26 cellular contexts compared by ENCODE assay signal in genomic region chr14:99497894-99498293, GRCh38. TPM values are rescaled to one million over a fixed set of nuclear protein-coding genes. Genes with fewer than 3 reads are reported as not detected.
DNase-seq lines count a peak whose midpoint lies in the region; ATAC-seq and TF ChIP-seq lines count a peak whose summit lies in the region.
"Had no signal": no experiment of that assay in that cellular context is flagged by ENCODE, and none has a peak within 500 bp of the region (broad histone marks: within the 10 kb centered on the region; RNA-seq: fewer than 3 reads in every experiment).

No MANE protein-coding gene starts in this region.

- H4K12ac ChIP-seq in trophoblast cell (ENCODE audit: low read depth, low read length) = no peak overlapping the region

- no peak overlapping the region for H2AK5ac ChIP-seq in trophoblast cell (ENCODE audit: low read length)

- peak overlapping the region; percentile 25 for H3K27ac Mint-ChIP-seq in activated T-helper 17 cell treated with anti-CD3 and anti-CD28 coated beads, Interleukin-2, amount 50 U/mL, for 72 hours
- H3K27ac Mint-ChIP-seq in chondrocyte (ENCODE audit: unreplicated experiment) (no peak overlapping the region), mesothelial cell of epicardium (no peak overlapping the region)
- peak overlapping the region; percentile 68 for H3K27ac Mint-ChIP-seq in stimulated activated effector memory CD8-positive, alpha-beta T cell treated with anti-CD3 and anti-CD28 coated beads, Interleukin-12 subunit alpha, Interleukin-12 subunit beta, amount 100 ng/mL, for 72 hours
- H3K27ac Mint-ChIP-seq: CD14-positive monocyte; CD8-positive, alpha-beta memory T cell had no signal

- H3K4me1 ChIP-seq in trophoblast cell (ENCODE audit: control insufficient read depth in 1 of 2, insufficient read depth in 2 of 2, low read length in 2 of 2) = no peaks in the 10 kb centered on the region
- H3K4me1 ChIP-seq: BE2C, BLaER1 had no signal

- no peak for TF ChIP-seq CTCF in chondrocyte (IDR thresholded peaks at IDR 0.05)
- no peak for TF ChIP-seq CTCF in mesothelial cell of epicardium (IDR thresholded peaks at IDR 0.05; ENCODE audit: unreplicated experiment)

- H4K91ac ChIP-seq in trophoblast cell (ENCODE audit: low read depth, low read length) = no peak overlapping the region

- H3K79me2 ChIP-seq in trophoblast cell (ENCODE audit: control insufficient read depth, insufficient read depth, low read length, poor library complexity) = no peaks in the 10 kb centered on the region

- no peak overlapping the region for H4K8ac ChIP-seq in trophoblast cell (ENCODE audit: low read depth, low read length)

- ATAC-seq in activated T-helper 17 cell treated with anti-CD3 and anti-CD28 coated beads, Interleukin-2, amount 50 U/mL, for 72 hours (replicated peaks) = no peak
- ATAC-seq in stimulated activated effector memory CD8-positive, alpha-beta T cell treated with anti-CD3 and anti-CD28 coated beads, Interleukin-12 subunit alpha, Interleukin-12 subunit beta, amount 100 ng/mL, for 72 hours = no peak
- ATAC-seq: GM12878 had no signal

- H3K36me3 ChIP-seq in trophoblast cell (ENCODE audit: control insufficient read depth in 1 of 2, insufficient read depth in 2 of 2, low read length in 2 of 2) = peaks cover 23 to 60% of the 10 kb centered on the region in 2 experiments

- WGBS in trophoblast cell (ENCODE audit: extremely low coverage, insufficient coverage, insufficient read length) = no CpG with 5 or more reads among the region's 3 CpGs

- H2BK12ac ChIP-seq in trophoblast cell (ENCODE audit: low read length) = no peak overlapping the region

- DNase-seq in chondrocyte (ENCODE audit: low spot score) (peak; percentile 40), trophoblast cell (no peak), MV-4-11 (lab: John Stamatoyannopoulos, UW) (no peak), glomerular visceral epithelial cell (ENCODE audit: extremely low spot score) (no peak), NCI-H1436 treated with DMSO at 0.1 percent for 48 hours (lab: John Stamatoyannopoulos, UW) (no peak), mesothelial cell of epicardium (ENCODE audit: low spot score in 2 of 2, unreplicated experiment in 2 of 2) (no peak)
- DNase-seq in stimulated activated effector memory CD8-positive, alpha-beta T cell treated with anti-CD3 and anti-CD28 coated beads, Interleukin-12 subunit alpha, Interleukin-12 subunit beta, amount 100 ng/mL, for 72 hours (ENCODE audit: low spot score in 2 of 2) = no peak
- DNase-seq: 8988T; ACHN; BE2C; C1 segment of cervical spinal cord; CD4-positive, alpha-beta memory T cell; CD4-positive, CD25-positive, alpha-beta regulatory T cell; CD8-positive, alpha-beta memory T cell; COR-L47; DMS 273 treated with DMSO at 0.1 percent for 48 hours; DMS153; DMS53; DMS79; DND-41; EL; GDM1 had no signal

- H3K4me1 Mint-ChIP-seq in activated T-helper 17 cell treated with anti-CD3 and anti-CD28 coated beads, Interleukin-2, amount 50 U/mL, for 72 hours = no peaks in the 10 kb centered on the region
- H3K4me1 Mint-ChIP-seq in chondrocyte (ENCODE audit: low read depth) = no peaks in the 10 kb centered on the region
- peaks cover 19% of the 10 kb centered on the region for H3K4me1 Mint-ChIP-seq in stimulated activated effector memory CD8-positive, alpha-beta T cell treated with anti-CD3 and anti-CD28 coated beads, Interleukin-12 subunit alpha, Interleukin-12 subunit beta, amount 100 ng/mL, for 72 hours
- H3K4me1 Mint-ChIP-seq in mesothelial cell of epicardium = no peaks in the 10 kb centered on the region
- H3K4me1 Mint-ChIP-seq: CD14-positive monocyte had no signal

- no peak overlapping the region for H3K27ac ChIP-seq in trophoblast cell (ENCODE audit: low read depth, low read length)
- H3K27ac ChIP-seq: BLaER1 had no signal

- no peaks in the 10 kb centered on the region for H3K27me3 Mint-ChIP-seq in activated T-helper 17 cell treated with anti-CD3 and anti-CD28 coated beads, Interleukin-2, amount 50 U/mL, for 72 hours
- no peaks in the 10 kb centered on the region for H3K27me3 Mint-ChIP-seq in chondrocyte (ENCODE audit: low read depth)
- H3K27me3 Mint-ChIP-seq in mesothelial cell of epicardium (ENCODE audit: low read depth) = no peaks in the 10 kb centered on the region
- H3K27me3 Mint-ChIP-seq: CD4-positive, alpha-beta memory T cell; CD4-positive, CD25-positive, alpha-beta regulatory T cell; CD8-positive, alpha-beta memory T cell had no signal

- H3K4me3 Mint-ChIP-seq in activated T-helper 17 cell treated with anti-CD3 and anti-CD28 coated beads, Interleukin-2, amount 50 U/mL, for 72 hours = no peak overlapping the region
- H3K4me3 Mint-ChIP-seq in chondrocyte (ENCODE audit: unreplicated experiment) (no peak overlapping the region), mesothelial cell of epicardium (no peak overlapping the region)
- no peak overlapping the region for H3K4me3 Mint-ChIP-seq in stimulated activated effector memory CD8-positive, alpha-beta T cell treated with anti-CD3 and anti-CD28 coated beads, Interleukin-12 subunit alpha, Interleukin-12 subunit beta, amount 100 ng/mL, for 72 hours
- H3K4me3 Mint-ChIP-seq: CD14-positive monocyte; CD4-positive, alpha-beta memory T cell; CD4-positive, CD25-positive, alpha-beta regulatory T cell had no signal

- peak overlapping the region; percentile 29 for H3K18ac ChIP-seq in trophoblast cell (ENCODE audit: low read length)

- H3K4me3 ChIP-seq in trophoblast cell (ENCODE audit: low read depth, low read length) = no peak overlapping the region
- H3K4me3 ChIP-seq: BLaER1, GM12878 had no signal

- peaks cover 99% of the 10 kb centered on the region for H3K36me3 Mint-ChIP-seq in activated T-helper 17 cell treated with anti-CD3 and anti-CD28 coated beads, Interleukin-2, amount 50 U/mL, for 72 hours (ENCODE audit: low read depth)
- peaks cover 34% of the 10 kb centered on the region for H3K36me3 Mint-ChIP-seq in chondrocyte (ENCODE audit: low read depth)
- peaks cover 100% of the 10 kb centered on the region for H3K36me3 Mint-ChIP-seq in stimulated activated effector memory CD8-positive, alpha-beta T cell treated with anti-CD3 and anti-CD28 coated beads, Interleukin-12 subunit alpha, Interleukin-12 subunit beta, amount 100 ng/mL, for 72 hours
- H3K36me3 Mint-ChIP-seq in mesothelial cell of epicardium = peaks cover 30% of the 10 kb centered on the region

- H2AFZ ChIP-seq in trophoblast cell (ENCODE audit: insufficient read depth, low read length, poor library complexity) = no peak overlapping the region

- H3K27me3 ChIP-seq in trophoblast cell (ENCODE audit: insufficient read depth, low read length) = no peaks in the 10 kb centered on the region
- H3K27me3 ChIP-seq: BE2C, BLaER1 had no signal

- no peak overlapping the region for H3K14ac ChIP-seq in trophoblast cell (ENCODE audit: low read length)

- no peak overlapping the region for H2BK5ac ChIP-seq in trophoblast cell (ENCODE audit: low read depth, low read length, poor library complexity)

- no peaks in the 10 kb centered on the region for H3K9me3 Mint-ChIP-seq in activated T-helper 17 cell treated with anti-CD3 and anti-CD28 coated beads, Interleukin-2, amount 50 U/mL, for 72 hours
- H3K9me3 Mint-ChIP-seq in chondrocyte (ENCODE audit: low read depth) = no peaks in the 10 kb centered on the region
- H3K9me3 Mint-ChIP-seq in stimulated activated effector memory CD8-positive, alpha-beta T cell treated with anti-CD3 and anti-CD28 coated beads, Interleukin-12 subunit alpha, Interleukin-12 subunit beta, amount 100 ng/mL, for 72 hours = no peaks in the 10 kb centered on the region
- no peaks in the 10 kb centered on the region for H3K9me3 Mint-ChIP-seq in mesothelial cell of epicardium
- H3K9me3 Mint-ChIP-seq: CD14-positive monocyte; CD4-positive, CD25-positive, alpha-beta regulatory T cell; CD8-positive, alpha-beta memory T cell had no signal

- H3K23ac ChIP-seq in trophoblast cell (ENCODE audit: low read length) = no peak overlapping the region

- H3K9ac ChIP-seq in trophoblast cell (ENCODE audit: low read length) = no peak overlapping the region
- H3K9ac ChIP-seq: BLaER1 had no signal

- no peak overlapping the region for H2BK120ac ChIP-seq in trophoblast cell (ENCODE audit: insufficient read depth, low read length, poor library complexity)

- H3K79me1 ChIP-seq in trophoblast cell (ENCODE audit: low read length) = no peaks in the 10 kb centered on the region

- no peak overlapping the region for H3K4me2 ChIP-seq in trophoblast cell (ENCODE audit: low read length)
- H3K4me2 ChIP-seq: BLaER1 had no signal

- peaks cover 2% of the 10 kb centered on the region for H3K9me3 ChIP-seq in trophoblast cell (ENCODE audit: insufficient read depth, low read depth, low read length)
- H3K9me3 ChIP-seq: BE2C, BLaER1 had no signal

- H3K4ac ChIP-seq in trophoblast cell (ENCODE audit: low read depth, low read length) = no peak overlapping the region

RNA-seq across cellular contexts. Expression of gene CCNK, which starts 16.7 kb away (rescaled TPM):
- total RNA-seq in activated T-helper 17 cell treated with anti-CD3 and anti-CD28 coated beads, Interleukin-2, amount 50 U/mL, for 72 hours = 10 to 100 TPM; 65.7 to 89.0 TPM
- total RNA-seq in chondrocyte = 57.3 to 62.3 TPM (median 62.3 TPM) in 3 replicates
- 105 TPM in 2 replicates for polyA plus RNA-seq in trophoblast cell (2013)
- 65.1 to 71.9 TPM (median 67.9 TPM) in 3 replicates for total RNA-seq in mesothelial cell of epicardium

RNA-seq across cellular contexts. Expression of gene SETD3, which starts 17.2 kb away (rescaled TPM):
- total RNA-seq in activated T-helper 17 cell treated with anti-CD3 and anti-CD28 coated beads, Interleukin-2, amount 50 U/mL, for 72 hours = 10 to 100 TPM; 32.8 to 53.2 TPM
- 54.2 to 55.1 TPM (median 54.5 TPM) in 3 replicates for total RNA-seq in chondrocyte
- polyA plus RNA-seq in trophoblast cell (2013) = 81.6 and 81.8 TPM in 2 replicates
- total RNA-seq in mesothelial cell of epicardium = 47.4 to 49.3 TPM (median 47.7 TPM) in 3 replicates

Comparison
In these comparisons a context has a peak if more than half of its experiments do, and no peak if none do; other contexts are left out.
1. H3K27ac Mint-ChIP-seq: peak in activated T-helper 17 cell treated with anti-CD3 and anti-CD28 coated beads, Interleukin-2, amount 50 U/mL, for 72 hours (single experiment) and stimulated activated effector memory CD8-positive, alpha-beta T cell treated with anti-CD3 and anti-CD28 coated beads, Interleukin-12 subunit alpha, Interleukin-12 subunit beta, amount 100 ng/mL, for 72 hours (single experiment); none in chondrocyte (single experiment) and mesothelial cell of epicardium (single experiment).